8 cellular contexts compared by ENCODE assay signal in genomic region chr11:65440831-65441499, GRCh38. TPM values are rescaled to one million over a fixed set of nuclear protein-coding genes. Genes with fewer than 3 reads are reported as not detected.
DNase-seq lines count a peak whose midpoint lies in the region; ATAC-seq and TF ChIP-seq lines count a peak whose summit lies in the region.

No MANE protein-coding gene starts in this region.

- TF ChIP-seq EP300 in transverse colon (IDR thresholded peaks at IDR 0.05; ENCODE audit: low read depth), result no peak

- no peak for DNase-seq in immature natural killer cell
- no peak for DNase-seq in transverse colon
- no peak for DNase-seq in iPS-NIHi11 (ENCODE audit: low spot score)
- no peak for DNase-seq in NCI-H1436 (lab: John Stamatoyannopoulos, UW)
- DNase-seq in NCI-H446 (lab: John Stamatoyannopoulos, UW), result no peak

- intact Hi-C loops in transverse colon (cut with DNase I; ENCODE audit: low total_unique reads), result no loop called here

- peaks cover 7 to 15% (median 14%) of the 10 kb centered on the region in 3 donors for H3K36me3 Mint-ChIP-seq in immature natural killer cell

- peak; percentile 51 for TF ChIP-seq POLR2A in transverse colon (IDR thresholded peaks at IDR 0.05)

- ATAC-seq in GM18867 (IDR thresholded peaks at IDR 0.05; ENCODE audit: unreplicated experiment) (peak; percentile 40), HG03045 (IDR thresholded peaks at IDR 0.05; ENCODE audit: unreplicated experiment) (peak; percentile 39)

- peaks cover 0 to 7% (median 0%) of the 10 kb centered on the region in 3 donors for H3K27me3 Mint-ChIP-seq in immature natural killer cell (ENCODE audit: low read depth in 3 of 3)

- 65 to 72% methylated on average over 6 to 8 of the region's 8 CpGs for WGBS in transverse colon (ENCODE audit: low coverage in 1 of 2), 2 donors

- H3K4me1 Mint-ChIP-seq in immature natural killer cell, result peaks cover 72 to 86% of the 10 kb centered on the region in 2 donors

- peak overlapping the region; percentile 25 to 62 (median 55) for H3K4me3 Mint-ChIP-seq in immature natural killer cell

- H3K27ac ChIP-seq in VCaP, result peak overlapping the region; percentile 65
- peak overlapping the region; percentile 45 to 100 (median 63) for H3K27ac ChIP-seq in transverse colon

- no peaks in the 10 kb centered on the region for H3K27me3 ChIP-seq in transverse colon

- peak overlapping the region; percentile 76 to 92 (median 86) for H3K27ac Mint-ChIP-seq in immature natural killer cell

- in situ Hi-C loops in transverse colon (cut with MboI; ENCODE audit: low pct_ligation_motif_present in 1 of 4, low pct_unique_long_range_greater_than_20kb in 1 of 4, low sequenced_read_pairs in 3 of 4), result no loop called here

- no peaks in the 10 kb centered on the region for H3K9me3 Mint-ChIP-seq in immature natural killer cell

- peaks cover 0 to 47% (median 8%) of the 10 kb centered on the region in 4 donors for H3K36me3 ChIP-seq in transverse colon

- H3K4me3 ChIP-seq in transverse colon, result no peak overlapping the region

- peaks cover 10 to 52% (median 17%) of the 10 kb centered on the region in 4 donors for H3K4me1 ChIP-seq in transverse colon

- H3K9me3 ChIP-seq in transverse colon, result no peaks in the 10 kb centered on the region

- no peak for TF ChIP-seq CTCF in VCaP (conservative IDR thresholded peaks at IDR 0.05)
- TF ChIP-seq CTCF in transverse colon (IDR thresholded peaks at IDR 0.05), result no peak

RNA-seq across cellular contexts. Expression of gene NEAT1, which starts 18.4 kb away (rescaled TPM):
- 1 to 10 TPM in 2 of 3 donors, under 1 TPM in 1; 0.26 to 5.9 (median 1.4) TPM for polyA plus RNA-seq in immature natural killer cell
- 100 to 1,000 TPM; 370 to 782 (median 680) TPM for total RNA-seq in transverse colon

RNA-seq across cellular contexts. Expression of gene FRMD8, which starts 54.5 kb away (rescaled TPM):
- polyA plus RNA-seq in immature natural killer cell, result 10 to 100 TPM; 62.8 to 73.5 (median 63.4) TPM
- total RNA-seq in transverse colon, result 100 to 1,000 TPM in 3 of 4 donors, 10 to 100 TPM in 1; 64.3 to 164 (median 128) TPM

RNA-seq across cellular contexts. Expression of gene MALAT1, which starts 57.9 kb away (rescaled TPM):
- 1,000 to 10,000 TPM; 1,459 to 3,517 (median 2,451) TPM for polyA plus RNA-seq in immature natural killer cell
- over 10,000 TPM; 17,948 to 48,028 (median 23,406) TPM for total RNA-seq in transverse colon

RNA-seq across cellular contexts. Expression of gene SLC25A45, which starts 58.5 kb away (rescaled TPM):
- polyA plus RNA-seq in immature natural killer cell, result 10 to 100 TPM in 2 of 3 donors, 1 to 10 TPM in 1; 4.5 to 16.0 (median 10.3) TPM
- 1 to 10 TPM; 2.2 to 5.6 (median 5.2) TPM for total RNA-seq in transverse colon
